8 cellular contexts compared by ENCODE assay signal in the genomic region with DNA sequence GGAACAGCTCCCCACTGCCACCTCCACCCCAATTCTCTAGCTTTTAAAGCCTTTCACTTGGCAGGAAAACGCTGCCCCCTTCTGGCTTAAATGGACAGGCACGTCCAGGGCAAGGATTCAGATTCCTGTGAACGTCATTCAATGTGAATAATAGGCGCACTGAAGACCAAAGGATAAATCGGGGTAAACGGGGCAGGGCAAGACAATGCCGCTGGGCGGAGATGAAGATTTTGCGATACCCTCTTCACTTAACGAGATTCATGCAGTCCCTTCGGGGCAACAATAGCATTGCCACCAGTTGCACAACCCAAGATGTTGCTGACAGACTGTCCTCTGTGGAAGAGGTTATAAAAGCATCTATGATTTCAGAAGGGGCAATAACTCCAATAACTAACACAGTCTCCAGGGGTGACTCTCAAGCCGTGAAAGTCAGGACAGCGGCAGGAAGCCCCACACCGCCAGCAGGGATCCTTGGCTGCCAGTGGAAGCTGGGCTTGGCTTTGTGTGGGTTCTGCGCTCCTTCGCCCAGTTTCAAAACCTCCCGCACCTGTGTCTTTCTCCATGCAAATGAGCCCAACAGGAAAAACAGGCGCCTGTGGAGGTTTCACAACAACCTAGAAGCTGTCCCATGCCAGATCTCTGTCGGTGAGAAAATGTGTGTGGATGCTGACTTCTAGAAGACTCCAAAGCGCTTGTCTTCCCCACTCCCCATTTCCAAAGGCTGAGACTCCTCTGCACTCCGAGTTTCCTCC.
DNase-seq lines count a peak whose midpoint lies in the region; ATAC-seq and TF ChIP-seq lines count a peak whose summit lies in the region.

No MANE protein-coding gene starts in this region.

- ATAC-seq in RWPE2 (ENCODE audit: low read depth) = peak; percentile 73
- ATAC-seq in GM18907 (IDR thresholded peaks at IDR 0.05; ENCODE audit: unreplicated experiment) = no peak

- H3K4me1 Mint-ChIP-seq in Caco-2 (ENCODE audit: low read depth, unreplicated experiment) = no peaks in the 10 kb centered on the region

- H3K36me3 Mint-ChIP-seq in Caco-2 (ENCODE audit: insufficient read depth, unreplicated experiment) = no peaks in the 10 kb centered on the region

- H3K4me1 ChIP-seq in Caco-2 = no peaks in the 10 kb centered on the region
- no peaks in the 10 kb centered on the region for H3K4me1 ChIP-seq in RWPE2 (ENCODE audit: insufficient read depth, poor library complexity, severe bottlenecking)

- DNase-seq in Caco-2 (peak; percentile 76 to 81), HFF-Myc (ENCODE audit: extremely low read depth, low read depth) (peak; percentile 30), RWPE2 (ENCODE audit: low spot score) (peak; percentile 74), fibroblast of the aortic adventitia (ENCODE audit: low read depth) (no peak), retinal pigment epithelial cell (ENCODE audit: low read depth) (no peak), NCI-H2227 treated with DMSO at 0.1 percent for 48 hours (lab: John Stamatoyannopoulos, UW) (no peak), GF-D8 (lab: John Stamatoyannopoulos, UW) (no peak)

- no peak overlapping the region for H3K27ac ChIP-seq in RWPE2 (ENCODE audit: poor library complexity, severe bottlenecking)

- H3K4me3 ChIP-seq in Caco-2 (ENCODE audit: low read depth, low read length) (no peak overlapping the region), HFF-Myc (replicated peaks; ENCODE audit: low read depth, low read length) (no peak overlapping the region), RWPE2 (ENCODE audit: severe bottlenecking) (no peak overlapping the region), fibroblast of the aortic adventitia (ENCODE audit: low read depth, low read length) (no peak overlapping the region), retinal pigment epithelial cell (ENCODE audit: low read length) (no peak overlapping the region)

- H3K36me3 ChIP-seq in Caco-2 (ENCODE audit: control insufficient read depth, insufficient read depth, low read length) = no peaks in the 10 kb centered on the region
- H3K36me3 ChIP-seq in RWPE2 (ENCODE audit: low read depth) = no peaks in the 10 kb centered on the region

- H3K27ac Mint-ChIP-seq in Caco-2 (ENCODE audit: unreplicated experiment) = no peak overlapping the region

- H3K9me3 Mint-ChIP-seq in Caco-2 (ENCODE audit: unreplicated experiment) = no peaks in the 10 kb centered on the region

- intact Hi-C loops in Caco-2 (cut with micrococcal nuclease; ENCODE audit: unreplicated experiment) = loop anchor here (1.0 to 5.0 kb wide), 6 partner anchors 87 to 424 kb away; a partner anchor contains a TSS

- H3K27me3 ChIP-seq in Caco-2 (replicated peaks; ENCODE audit: control insufficient read depth, insufficient read depth, low read length) = peaks cover 1% of the 10 kb centered on the region; the same call in 1 of the 2 replicates
- H3K27me3 ChIP-seq in RWPE2 (ENCODE audit: insufficient read depth, poor library complexity, severe bottlenecking) = peaks cover 32% of the 10 kb centered on the region

- CTCF ChIA-PET in Caco-2 (lab: Charles Lee) = interaction anchor here (0.6 to 3.4 kb wide), 22 partner anchors 10 to 787 kb away, joined by 3 to 31 read pairs (median 3); a partner anchor contains a TSS

- H3K27me3 Mint-ChIP-seq in Caco-2 (ENCODE audit: insufficient read depth, unreplicated experiment) = peaks cover 21% of the 10 kb centered on the region

- POLR2A ChIA-PET in Caco-2 (lab: Charles Lee) = interaction anchor here (0.6 kb wide), 1 partner anchor 485 kb away, joined by 3 read pairs; no protein-coding TSS in a partner anchor

- no TSS peak for BruUV-seq in Caco-2 (replicated peaks; lab: Mats Ljungman, UMichigan)

- H3K4me3 Mint-ChIP-seq in Caco-2 (ENCODE audit: unreplicated experiment) = no peak overlapping the region

- H3K9me3 ChIP-seq in Caco-2 (no peaks in the 10 kb centered on the region), RWPE2 (ENCODE audit: severe bottlenecking) (no peaks in the 10 kb centered on the region)

- TF ChIP-seq CTCF in Caco-2 (IDR thresholded peaks at IDR 0.05; ENCODE audit: insufficient read depth in 1 of 2, low read depth in 1 of 2, low read length in 1 of 2, severe bottlenecking in 1 of 2, unreplicated experiment in 1 of 2) (peak; percentile 95 to 96), HFF-Myc (IDR thresholded peaks at IDR 0.05; ENCODE audit: low read depth, low read length, missing control alignments) (peak; percentile 83), RWPE2 (IDR thresholded peaks at IDR 0.05; ENCODE audit: poor library complexity, severe bottlenecking) (peak; percentile 99), fibroblast of the aortic adventitia (IDR thresholded peaks at IDR 0.05; ENCODE audit: insufficient read depth, low read length) (peak; percentile 10), retinal pigment epithelial cell (conservative IDR thresholded peaks at IDR 0.05; ENCODE audit: low read depth, low read length) (peak; percentile 53)

Comparison
In these comparisons a context has a peak if more than half of its experiments do, and no peak if none do; other contexts are left out.
1. DNase-seq: peak in Caco-2 (2 of 2), HFF-Myc (single experiment) and RWPE2 (single experiment); none in fibroblast of the aortic adventitia (single experiment), retinal pigment epithelial cell (single experiment), NCI-H2227 treated with DMSO at 0.1 percent for 48 hours (single experiment) and GF-D8 (single experiment).
2. CTCF ChIP-seq: peak in every context shown above with its lines; median percentile 99 in RWPE2; 96 in Caco-2; 83 in HFF-Myc; 53 in retinal pigment epithelial cell; 10 in fibroblast of the aortic adventitia.